1 cellular context compared by ENCODE assay signal in the genomic region with DNA sequence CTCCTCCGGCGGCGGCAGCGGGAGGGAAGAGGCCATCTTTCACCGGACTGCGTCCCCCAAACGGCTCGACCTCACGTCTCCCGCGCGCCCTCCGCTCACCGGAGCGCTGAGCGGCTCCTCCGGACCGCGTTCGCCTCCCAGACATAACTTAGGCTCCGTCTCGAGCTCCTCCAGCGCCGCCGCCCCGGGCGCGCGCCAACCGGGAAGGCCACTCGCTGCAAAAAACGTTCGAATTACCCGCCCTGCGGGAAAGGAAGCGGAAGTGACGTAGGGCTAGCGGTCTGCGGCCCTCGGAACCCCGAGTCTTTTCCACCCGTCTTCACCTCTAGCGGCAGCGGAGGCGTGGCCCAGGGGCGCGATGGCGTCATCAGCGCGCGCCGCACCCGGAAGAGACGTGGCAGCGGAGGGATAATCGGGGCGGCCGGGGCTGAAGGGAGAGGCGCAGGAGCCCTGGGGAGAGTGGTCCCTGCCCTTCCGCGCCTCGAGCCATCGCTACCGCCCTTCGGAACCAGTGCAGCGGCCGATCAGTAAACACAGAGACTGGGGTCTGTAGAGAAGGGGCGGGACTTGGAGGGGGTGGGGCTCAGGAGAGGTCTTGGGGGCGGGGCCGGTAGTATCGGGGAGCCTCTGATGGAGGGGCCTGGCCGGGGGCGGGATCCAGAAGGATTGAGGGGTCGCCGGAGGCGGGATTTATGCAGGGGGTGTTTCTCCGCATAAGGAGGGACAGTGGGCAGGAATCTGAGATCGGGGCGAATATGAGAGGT.
TF ChIP-seq lines count a peak whose summit lies in the region.

A gene with protein sequence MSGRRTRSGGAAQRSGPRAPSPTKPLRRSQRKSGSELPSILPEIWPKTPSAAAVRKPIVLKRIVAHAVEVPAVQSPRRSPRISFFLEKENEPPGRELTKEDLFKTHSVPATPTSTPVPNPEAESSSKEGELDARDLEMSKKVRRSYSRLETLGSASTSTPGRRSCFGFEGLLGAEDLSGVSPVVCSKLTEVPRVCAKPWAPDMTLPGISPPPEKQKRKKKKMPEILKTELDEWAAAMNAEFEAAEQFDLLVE (minus strand): TSS at position 207 of the 764 bp plus-strand sequence. CDS start 62 bp downstream, at position 145.
A gene (plus strand): TSS at position 389 of the 764 bp plus-strand sequence. CDS start 477 bp downstream, outside the sequence.

TF ChIP-seq in GM12878, 131 proteins besides CTCF, POLR2A, EP300 and RAD21 (continued from another document and continues in another):
- TF ChIP-seq, protein P1, sequence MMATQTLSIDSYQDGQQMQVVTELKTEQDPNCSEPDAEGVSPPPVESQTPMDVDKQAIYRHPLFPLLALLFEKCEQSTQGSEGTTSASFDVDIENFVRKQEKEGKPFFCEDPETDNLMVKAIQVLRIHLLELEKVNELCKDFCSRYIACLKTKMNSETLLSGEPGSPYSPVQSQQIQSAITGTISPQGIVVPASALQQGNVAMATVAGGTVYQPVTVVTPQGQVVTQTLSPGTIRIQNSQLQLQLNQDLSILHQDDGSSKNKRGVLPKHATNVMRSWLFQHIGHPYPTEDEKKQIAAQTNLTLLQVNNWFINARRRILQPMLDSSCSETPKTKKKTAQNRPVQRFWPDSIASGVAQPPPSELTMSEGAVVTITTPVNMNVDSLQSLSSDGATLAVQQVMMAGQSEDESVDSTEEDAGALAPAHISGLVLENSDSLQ (IDR thresholded peaks at IDR 0.05): peak; percentile 45
- peak; percentile 100 for TF ChIP-seq CREM (IDR thresholded peaks at IDR 0.05; ENCODE audit: low read depth)
- peak; percentile 99 for TF ChIP-seq SIN3A (IDR thresholded peaks at IDR 0.05; ENCODE audit: low read depth, low read length)
- no peak for TF ChIP-seq CBX3 (IDR thresholded peaks at IDR 0.05; ENCODE audit: borderline replicate concordance, low read depth)
- no peak for TF ChIP-seq NFYA (IDR thresholded peaks at IDR 0.05; ENCODE audit: borderline replicate concordance, low read depth, low read length)
- TF ChIP-seq FOXK2 (IDR thresholded peaks at IDR 0.05): 0 out of 2 replicates have a peak, but pooled peaks have one; percentile 22
- TF ChIP-seq, protein P2, sequence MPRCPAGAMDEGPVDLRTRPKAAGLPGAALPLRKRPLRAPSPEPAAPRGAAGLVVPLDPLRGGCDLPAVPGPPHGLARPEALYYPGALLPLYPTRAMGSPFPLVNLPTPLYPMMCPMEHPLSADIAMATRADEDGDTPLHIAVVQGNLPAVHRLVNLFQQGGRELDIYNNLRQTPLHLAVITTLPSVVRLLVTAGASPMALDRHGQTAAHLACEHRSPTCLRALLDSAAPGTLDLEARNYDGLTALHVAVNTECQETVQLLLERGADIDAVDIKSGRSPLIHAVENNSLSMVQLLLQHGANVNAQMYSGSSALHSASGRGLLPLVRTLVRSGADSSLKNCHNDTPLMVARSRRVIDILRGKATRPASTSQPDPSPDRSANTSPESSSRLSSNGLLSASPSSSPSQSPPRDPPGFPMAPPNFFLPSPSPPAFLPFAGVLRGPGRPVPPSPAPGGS (IDR thresholded peaks at IDR 0.05; ENCODE audit: borderline replicate concordance, insufficient read depth, low read depth, low read length, poor library complexity, severe bottlenecking): no peak
- TF ChIP-seq, protein P3, sequence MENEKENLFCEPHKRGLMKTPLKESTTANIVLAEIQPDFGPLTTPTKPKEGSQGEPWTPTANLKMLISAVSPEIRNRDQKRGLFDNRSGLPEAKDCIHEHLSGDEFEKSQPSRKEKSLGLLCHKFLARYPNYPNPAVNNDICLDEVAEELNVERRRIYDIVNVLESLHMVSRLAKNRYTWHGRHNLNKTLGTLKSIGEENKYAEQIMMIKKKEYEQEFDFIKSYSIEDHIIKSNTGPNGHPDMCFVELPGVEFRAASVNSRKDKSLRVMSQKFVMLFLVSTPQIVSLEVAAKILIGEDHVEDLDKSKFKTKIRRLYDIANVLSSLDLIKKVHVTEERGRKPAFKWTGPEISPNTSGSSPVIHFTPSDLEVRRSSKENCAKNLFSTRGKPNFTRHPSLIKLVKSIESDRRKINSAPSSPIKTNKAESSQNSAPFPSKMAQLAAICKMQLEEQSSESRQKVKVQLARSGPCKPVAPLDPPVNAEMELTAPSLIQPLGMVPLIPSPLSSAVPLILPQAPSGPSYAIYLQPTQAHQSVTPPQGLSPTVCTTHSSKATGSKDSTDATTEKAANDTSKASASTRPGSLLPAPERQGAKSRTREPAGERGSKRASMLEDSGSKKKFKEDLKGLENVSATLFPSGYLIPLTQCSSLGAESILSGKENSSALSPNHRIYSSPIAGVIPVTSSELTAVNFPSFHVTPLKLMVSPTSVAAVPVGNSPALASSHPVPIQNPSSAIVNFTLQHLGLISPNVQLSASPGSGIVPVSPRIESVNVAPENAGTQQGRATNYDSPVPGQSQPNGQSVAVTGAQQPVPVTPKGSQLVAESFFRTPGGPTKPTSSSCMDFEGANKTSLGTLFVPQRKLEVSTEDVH (IDR thresholded peaks at IDR 0.05; ENCODE audit: low read depth, partially characterized antibody): peak; percentile 94
- TF ChIP-seq, protein P4, sequence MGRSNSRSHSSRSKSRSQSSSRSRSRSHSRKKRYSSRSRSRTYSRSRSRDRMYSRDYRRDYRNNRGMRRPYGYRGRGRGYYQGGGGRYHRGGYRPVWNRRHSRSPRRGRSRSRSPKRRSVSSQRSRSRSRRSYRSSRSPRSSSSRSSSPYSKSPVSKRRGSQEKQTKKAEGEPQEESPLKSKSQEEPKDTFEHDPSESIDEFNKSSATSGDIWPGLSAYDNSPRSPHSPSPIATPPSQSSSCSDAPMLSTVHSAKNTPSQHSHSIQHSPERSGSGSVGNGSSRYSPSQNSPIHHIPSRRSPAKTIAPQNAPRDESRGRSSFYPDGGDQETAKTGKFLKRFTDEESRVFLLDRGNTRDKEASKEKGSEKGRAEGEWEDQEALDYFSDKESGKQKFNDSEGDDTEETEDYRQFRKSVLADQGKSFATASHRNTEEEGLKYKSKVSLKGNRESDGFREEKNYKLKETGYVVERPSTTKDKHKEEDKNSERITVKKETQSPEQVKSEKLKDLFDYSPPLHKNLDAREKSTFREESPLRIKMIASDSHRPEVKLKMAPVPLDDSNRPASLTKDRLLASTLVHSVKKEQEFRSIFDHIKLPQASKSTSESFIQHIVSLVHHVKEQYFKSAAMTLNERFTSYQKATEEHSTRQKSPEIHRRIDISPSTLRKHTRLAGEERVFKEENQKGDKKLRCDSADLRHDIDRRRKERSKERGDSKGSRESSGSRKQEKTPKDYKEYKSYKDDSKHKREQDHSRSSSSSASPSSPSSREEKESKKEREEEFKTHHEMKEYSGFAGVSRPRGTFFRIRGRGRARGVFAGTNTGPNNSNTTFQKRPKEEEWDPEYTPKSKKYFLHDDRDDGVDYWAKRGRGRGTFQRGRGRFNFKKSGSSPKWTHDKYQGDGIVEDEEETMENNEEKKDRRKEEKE (IDR thresholded peaks at IDR 0.05): no peak
- TF ChIP-seq, protein P5, sequence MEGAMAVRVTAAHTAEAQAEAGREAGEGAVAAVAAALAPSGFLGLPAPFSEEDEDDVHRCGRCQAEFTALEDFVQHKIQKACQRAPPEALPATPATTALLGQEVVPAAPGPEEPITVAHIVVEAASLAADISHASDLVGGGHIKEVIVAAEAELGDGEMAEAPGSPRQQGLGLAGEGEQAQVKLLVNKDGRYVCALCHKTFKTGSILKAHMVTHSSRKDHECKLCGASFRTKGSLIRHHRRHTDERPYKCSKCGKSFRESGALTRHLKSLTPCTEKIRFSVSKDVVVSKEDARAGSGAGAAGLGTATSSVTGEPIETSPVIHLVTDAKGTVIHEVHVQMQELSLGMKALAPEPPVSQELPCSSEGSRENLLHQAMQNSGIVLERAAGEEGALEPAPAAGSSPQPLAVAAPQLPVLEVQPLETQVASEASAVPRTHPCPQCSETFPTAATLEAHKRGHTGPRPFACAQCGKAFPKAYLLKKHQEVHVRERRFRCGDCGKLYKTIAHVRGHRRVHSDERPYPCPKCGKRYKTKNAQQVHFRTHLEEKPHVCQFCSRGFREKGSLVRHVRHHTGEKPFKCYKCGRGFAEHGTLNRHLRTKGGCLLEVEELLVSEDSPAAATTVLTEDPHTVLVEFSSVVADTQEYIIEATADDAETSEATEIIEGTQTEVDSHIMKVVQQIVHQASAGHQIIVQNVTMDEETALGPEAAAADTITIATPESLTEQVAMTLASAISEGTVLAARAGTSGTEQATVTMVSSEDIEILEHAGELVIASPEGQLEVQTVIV (IDR thresholded peaks at IDR 0.05; ENCODE audit: borderline replicate concordance, partially characterized antibody): peak; percentile 89
- no peak for TF ChIP-seq ZNF384 (IDR thresholded peaks at IDR 0.05; ENCODE audit: borderline replicate concordance, low read depth, low read length)
- TF ChIP-seq DPF2 (IDR thresholded peaks at IDR 0.05): no peak
- peak; percentile 49 for TF ChIP-seq RELA (IDR thresholded peaks at IDR 0.05; ENCODE audit: borderline replicate concordance, partially characterized antibody)
- TF ChIP-seq GATAD2B (conservative IDR thresholded peaks at IDR 0.05; ENCODE audit: low read depth): peak; percentile 96
- peak; percentile 47; the same call in 1 of the 2 replicates for TF ChIP-seq JUND (IDR thresholded peaks at IDR 0.05; ENCODE audit: low read depth, low read length)
- peak; percentile 84 for TF ChIP-seq ATF7 (IDR thresholded peaks at IDR 0.05; ENCODE audit: low read depth)
- TF ChIP-seq IKZF1 (conservative IDR thresholded peaks at IDR 0.05): peak; percentile 77
- no peak for TF ChIP-seq BMI1 (IDR thresholded peaks at IDR 0.05; ENCODE audit: borderline replicate concordance)
- TF ChIP-seq, protein P6, sequence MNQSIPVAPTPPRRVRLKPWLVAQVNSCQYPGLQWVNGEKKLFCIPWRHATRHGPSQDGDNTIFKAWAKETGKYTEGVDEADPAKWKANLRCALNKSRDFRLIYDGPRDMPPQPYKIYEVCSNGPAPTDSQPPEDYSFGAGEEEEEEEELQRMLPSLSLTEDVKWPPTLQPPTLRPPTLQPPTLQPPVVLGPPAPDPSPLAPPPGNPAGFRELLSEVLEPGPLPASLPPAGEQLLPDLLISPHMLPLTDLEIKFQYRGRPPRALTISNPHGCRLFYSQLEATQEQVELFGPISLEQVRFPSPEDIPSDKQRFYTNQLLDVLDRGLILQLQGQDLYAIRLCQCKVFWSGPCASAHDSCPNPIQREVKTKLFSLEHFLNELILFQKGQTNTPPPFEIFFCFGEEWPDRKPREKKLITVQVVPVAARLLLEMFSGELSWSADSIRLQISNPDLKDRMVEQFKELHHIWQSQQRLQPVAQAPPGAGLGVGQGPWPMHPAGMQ (IDR thresholded peaks at IDR 0.05; ENCODE audit: borderline replicate concordance): no peak
- TF ChIP-seq TCF7 (IDR thresholded peaks at IDR 0.05; ENCODE audit: borderline replicate concordance): no peak
- peak; percentile 83 for TF ChIP-seq SP1 (IDR thresholded peaks at IDR 0.05; ENCODE audit: low read depth, low read length)
- TF ChIP-seq HDGF (IDR thresholded peaks at IDR 0.05): no peak
- peak; percentile 80 for TF ChIP-seq HCFC1 (IDR thresholded peaks at IDR 0.05; ENCODE audit: low read length)
- 0 out of 2 replicates have a peak, but pooled peaks have one; percentile 52 for TF ChIP-seq ZNF207 (IDR thresholded peaks at IDR 0.05; ENCODE audit: borderline replicate concordance)
- TF ChIP-seq NRF1 (conservative IDR thresholded peaks at IDR 0.05; ENCODE audit: low read depth, low read length): no peak
- TF ChIP-seq, protein P7, sequence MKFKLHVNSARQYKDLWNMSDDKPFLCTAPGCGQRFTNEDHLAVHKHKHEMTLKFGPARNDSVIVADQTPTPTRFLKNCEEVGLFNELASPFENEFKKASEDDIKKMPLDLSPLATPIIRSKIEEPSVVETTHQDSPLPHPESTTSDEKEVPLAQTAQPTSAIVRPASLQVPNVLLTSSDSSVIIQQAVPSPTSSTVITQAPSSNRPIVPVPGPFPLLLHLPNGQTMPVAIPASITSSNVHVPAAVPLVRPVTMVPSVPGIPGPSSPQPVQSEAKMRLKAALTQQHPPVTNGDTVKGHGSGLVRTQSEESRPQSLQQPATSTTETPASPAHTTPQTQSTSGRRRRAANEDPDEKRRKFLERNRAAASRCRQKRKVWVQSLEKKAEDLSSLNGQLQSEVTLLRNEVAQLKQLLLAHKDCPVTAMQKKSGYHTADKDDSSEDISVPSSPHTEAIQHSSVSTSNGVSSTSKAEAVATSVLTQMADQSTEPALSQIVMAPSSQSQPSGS (IDR thresholded peaks at IDR 0.05; ENCODE audit: low read length): no peak
- TF ChIP-seq MTA2 (IDR thresholded peaks at IDR 0.05; ENCODE audit: low read depth): no peak
- peak; percentile 10 to 84; a peak in 3 of 4 replicates for TF ChIP-seq SRF (IDR thresholded peaks at IDR 0.05; ENCODE audit: low read depth in 2 of 2, low read length in 2 of 2)
- TF ChIP-seq ZBED1 (IDR thresholded peaks at IDR 0.05; ENCODE audit: borderline replicate concordance): no peak
- TF ChIP-seq SIX5 (IDR thresholded peaks at IDR 0.05; ENCODE audit: low read depth, low read length, severe bottlenecking): peak; percentile 62
- no peak for TF ChIP-seq BRCA1 (IDR thresholded peaks at IDR 0.05; ENCODE audit: low read depth, low read length)
- TF ChIP-seq, protein P8, sequence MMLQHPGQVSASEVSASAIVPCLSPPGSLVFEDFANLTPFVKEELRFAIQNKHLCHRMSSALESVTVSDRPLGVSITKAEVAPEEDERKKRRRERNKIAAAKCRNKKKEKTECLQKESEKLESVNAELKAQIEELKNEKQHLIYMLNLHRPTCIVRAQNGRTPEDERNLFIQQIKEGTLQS (IDR thresholded peaks at IDR 0.05; ENCODE audit: borderline replicate concordance, extremely low read depth, low read depth, low read length): peak; percentile 87; the same call in 1 of the 2 replicates
- no peak for TF ChIP-seq EZH2 (IDR thresholded peaks at IDR 0.05; ENCODE audit: borderline replicate concordance, control insufficient read depth, low read depth, low read length)
